In genomic region chr3:168095611-168096209, GRCh38 we compare ENCODE assay signal across 8 cellular contexts. TPM values are rescaled to one million over a fixed set of nuclear protein-coding genes. Genes with fewer than 3 reads are reported as not detected.
DNase-seq lines count a peak whose midpoint lies in the region; ATAC-seq and TF ChIP-seq lines count a peak whose summit lies in the region.

Gene GOLIM4, minus strand, starts transcription at chr3:168095924. Its CDS starts 639 bp downstream, at chr3:168095285.

- TF ChIP-seq RAD21 in neural cell (conservative IDR thresholded peaks at IDR 0.05): no peak

- peak within 1 kb of the TSS; percentile 87 to 98 (median 90) for H3K27ac ChIP-seq in Peyer's patch
- H3K27ac ChIP-seq in foreskin keratinocyte: peak within 1 kb of the TSS; percentile 64
- no peak within 1 kb of the TSS for H3K27ac ChIP-seq in neural cell (ENCODE audit: low read length)
- H3K27ac ChIP-seq in temporal lobe (ENCODE audit: low read depth, low read length): peak within 1 kb of the TSS; percentile 74

- peak within 1 kb of the TSS; percentile 63 to 94 (median 74) for H3K4me3 ChIP-seq in Peyer's patch
- peak within 1 kb of the TSS; percentile 92 for H3K4me3 ChIP-seq in neural cell (ENCODE audit: low read length)

- no peaks in the 10 kb centered on the region for H3K9me2 ChIP-seq in neural cell (ENCODE audit: insufficient read depth, low read length)

- H3K9me3 ChIP-seq in Peyer's patch (no peaks in the 10 kb centered on the region), neural cell (ENCODE audit: low read length) (no peaks in the 10 kb centered on the region)

- H3K79me2 ChIP-seq in neural cell (replicated peaks; ENCODE audit: insufficient read depth, low read length): peaks cover 31% of the 10 kb centered on the region

- in situ Hi-C loops in G401 (cut with HindIII; ENCODE audit: low sequenced_read_pairs): no loop called here

- peak within 1 kb of the TSS; percentile 81 for H3K4me2 ChIP-seq in neural cell (ENCODE audit: low read length)

- peaks cover 0 to 20% (median 0%) of the 10 kb centered on the region in 4 donors for H3K4me1 ChIP-seq in Peyer's patch
- peaks cover 16% of the 10 kb centered on the region for H3K4me1 ChIP-seq in foreskin keratinocyte

- no peaks in the 10 kb centered on the region for H3F3A ChIP-seq in neural cell (ENCODE audit: insufficient read depth, low read length, poor library complexity, severe bottlenecking)

- peak within 1 kb of the TSS; percentile 59 for H3K9ac ChIP-seq in neural cell (ENCODE audit: low read length)

- no peaks in the 10 kb centered on the region for H3K36me3 ChIP-seq in Peyer's patch
- no peaks in the 10 kb centered on the region for H3K36me3 ChIP-seq in neural cell (ENCODE audit: insufficient read depth, low read length)

- peak; percentile 75 for DNase-seq in G401 (ENCODE audit: low spot score)
- DNase-seq in KG1 (lab: John Stamatoyannopoulos, UW): peak; percentile 91
- DNase-seq in Peyer's patch: peak; percentile 84 to 96 (median 95)
- peak; percentile 59 for DNase-seq in activated gamma-delta T cell treated with anti-CD3 and anti-CD28 coated beads, Interleukin-2, amount 50 U/mL, for 16 hours (ENCODE audit: low read depth)
- no peak for DNase-seq in foreskin keratinocyte

- H3K27me3 ChIP-seq in Peyer's patch: no peaks in the 10 kb centered on the region
- H3K27me3 ChIP-seq in foreskin keratinocyte: no peaks in the 10 kb centered on the region
- no peaks in the 10 kb centered on the region for H3K27me3 ChIP-seq in neural cell (ENCODE audit: insufficient read depth, low read depth, low read length)

- TF ChIP-seq POLR2A in Peyer's patch (IDR thresholded peaks at IDR 0.05): peak; percentile 57 to 88

- TF ChIP-seq CTCF in Peyer's patch (IDR thresholded peaks at IDR 0.05) (peak in 3 of 6 experiments; percentile 8 to 25 (median 22)), foreskin keratinocyte (conservative IDR thresholded peaks at IDR 0.05) (peak; percentile 32), neural cell (IDR thresholded peaks at IDR 0.05; ENCODE audit: poor library complexity, severe bottlenecking) (peak; percentile 36)

- H2AFZ ChIP-seq in neural cell (ENCODE audit: low read depth, low read length): peak within 1 kb of the TSS; percentile 57

- no peaks in the 10 kb centered on the region for H4K20me1 ChIP-seq in neural cell (ENCODE audit: insufficient read depth)

- no peak for TF ChIP-seq EP300 in neural cell (conservative IDR thresholded peaks at IDR 0.05; ENCODE audit: poor library complexity, severe bottlenecking)

- ATAC-seq in GM21825 (IDR thresholded peaks at IDR 0.05; ENCODE audit: unreplicated experiment) (peak; percentile 84), foreskin keratinocyte (peak; percentile 92)

TF ChIP-seq in neural cell, 6 proteins besides CTCF, POLR2A, EP300 and RAD21:
- TF ChIP-seq MXI1 (conservative IDR thresholded peaks at IDR 0.05; ENCODE audit: poor library complexity, severe bottlenecking): no peak
- TF ChIP-seq REST (IDR thresholded peaks at IDR 0.05; ENCODE audit: borderline replicate concordance): peak; percentile 8

RNA-seq across cellular contexts. Expression of gene GOLIM4, which starts in this region (rescaled TPM):
- total RNA-seq in G401 (2014; rRNA removed; shearing (Covaris generic)): 5.8 and 15.7 TPM in 2 replicates
- total RNA-seq in Peyer's patch (100 to 1,000 TPM; 102 to 186 (median 139) TPM), foreskin keratinocyte (33.4 and 37.9 TPM in 2 replicates), temporal lobe (16.0 TPM)
- polyA plus RNA-seq in foreskin keratinocyte (7.4 and 8.2 TPM in 2 replicates), neural cell (1.9 and 3.2 TPM in 2 replicates)
- polyA minus RNA-seq in neural cell: 10.7 and 11.3 TPM in 2 replicates

Comparison
In these comparisons a context has a peak if more than half of its experiments do, and no peak if none do; other contexts are left out.
1. DNase-seq: peak in G401 (single experiment), KG1 (single experiment), Peyer's patch (3 of 3) and activated gamma-delta T cell treated with anti-CD3 and anti-CD28 coated beads, Interleukin-2, amount 50 U/mL, for 16 hours (single experiment); none in foreskin keratinocyte (0 of 2).